ENCODE assay signal across 8 cellular contexts in the genomic region with DNA sequence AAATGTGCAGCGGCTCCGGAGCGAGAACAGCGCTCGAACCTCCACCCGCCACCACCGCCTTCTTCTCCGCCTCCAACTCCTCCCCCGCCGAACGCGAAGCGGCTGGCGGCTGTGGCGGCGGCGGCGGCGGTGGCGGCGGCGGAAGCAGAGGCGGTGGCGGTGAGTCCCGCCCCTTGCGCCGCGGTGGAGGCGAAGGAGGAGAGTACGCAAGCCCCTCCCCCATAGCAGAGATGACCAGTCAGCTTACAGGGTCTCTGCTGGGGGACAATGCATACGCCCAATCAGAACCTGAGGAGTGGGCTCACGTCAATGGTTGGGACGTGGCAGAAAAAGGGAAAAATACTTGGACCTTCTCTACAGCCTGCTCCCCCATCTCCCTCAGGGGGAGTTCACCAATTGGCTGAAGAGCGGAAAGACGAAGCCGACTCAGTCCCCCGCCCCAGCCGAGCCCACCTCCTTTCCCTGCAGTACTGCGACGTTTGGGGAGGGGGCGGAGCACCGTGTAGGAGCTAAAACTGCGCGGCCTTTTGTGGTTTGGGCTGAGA. TPM values are rescaled to one million over a fixed set of nuclear protein-coding genes. Genes with fewer than 3 reads are reported as not detected.
DNase-seq lines count a peak whose midpoint lies in the region; ATAC-seq lines count a peak whose summit lies in the region.

A gene with protein sequence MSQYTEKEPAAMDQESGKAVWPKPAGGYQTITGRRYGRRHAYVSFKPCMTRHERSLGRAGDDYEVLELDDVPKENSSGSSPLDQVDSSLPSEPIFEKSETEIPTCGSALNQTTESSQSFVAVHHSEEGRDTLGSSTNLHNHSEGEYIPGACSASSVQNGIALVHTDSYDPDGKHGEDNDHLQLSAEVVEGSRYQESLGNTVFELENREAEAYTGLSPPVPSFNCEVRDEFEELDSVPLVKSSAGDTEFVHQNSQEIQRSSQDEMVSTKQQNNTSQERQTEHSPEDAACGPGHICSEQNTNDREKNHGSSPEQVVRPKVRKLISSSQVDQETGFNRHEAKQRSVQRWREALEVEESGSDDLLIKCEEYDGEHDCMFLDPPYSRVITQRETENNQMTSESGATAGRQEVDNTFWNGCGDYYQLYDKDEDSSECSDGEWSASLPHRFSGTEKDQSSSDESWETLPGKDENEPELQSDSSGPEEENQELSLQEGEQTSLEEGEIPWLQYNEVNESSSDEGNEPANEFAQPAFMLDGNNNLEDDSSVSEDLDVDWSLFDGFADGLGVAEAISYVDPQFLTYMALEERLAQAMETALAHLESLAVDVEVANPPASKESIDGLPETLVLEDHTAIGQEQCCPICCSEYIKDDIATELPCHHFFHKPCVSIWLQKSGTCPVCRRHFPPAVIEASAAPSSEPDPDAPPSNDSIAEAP (minus strand): TSS at position 131 of the 545 bp plus-strand sequence. CDS start 26,541 bp downstream, outside the sequence.

- ATAC-seq in HG02623 (IDR thresholded peaks at IDR 0.05; ENCODE audit: unreplicated experiment), result peak; percentile 86

- peak within 1 kb of the TSS; percentile 76 for H3K4me3 ChIP-seq in GM08714 (ENCODE audit: low read length)

- H3K4me1 Mint-ChIP-seq in activated naive CD8-positive, alpha-beta T cell (ENCODE audit: low read depth), result peaks cover 54% of the 10 kb centered on the region

- peak; percentile 94 for DNase-seq in NCI-H1105 (lab: John Stamatoyannopoulos, UW)
- DNase-seq in SKM-1 treated with dmso at 0.1 percent for 144 hours (lab: John Stamatoyannopoulos, UW; ENCODE audit: unreplicated experiment), result peak; percentile 99
- peak; percentile 99 for DNase-seq in glomerular endothelial cell (ENCODE audit: extremely low read depth, low read depth, low spot score)
- DNase-seq in occipital lobe (lab: John Stamatoyannopoulos, UW), result peak; percentile 99

- no peaks in the 10 kb centered on the region for H3K27me3 Mint-ChIP-seq in activated naive CD8-positive, alpha-beta T cell

- peaks cover 9% of the 10 kb centered on the region for H3K9me3 Mint-ChIP-seq in activated naive CD8-positive, alpha-beta T cell (ENCODE audit: low read depth)

- peaks cover 6% of the 10 kb centered on the region for H3K36me3 Mint-ChIP-seq in activated naive CD8-positive, alpha-beta T cell

- H3K27ac Mint-ChIP-seq in activated naive CD8-positive, alpha-beta T cell, result peak within 1 kb of the TSS; percentile 97

- peak within 1 kb of the TSS; percentile 99 for H3K27ac ChIP-seq in temporal lobe (ENCODE audit: low read depth, low read length)

- H3K4me3 Mint-ChIP-seq in activated naive CD8-positive, alpha-beta T cell, result peak within 1 kb of the TSS; percentile 92

RNA-seq across cellular contexts. Expression of the gene that starts here (rescaled TPM):
- total RNA-seq in glomerular endothelial cell (60.8 and 74.6 TPM in 2 replicates), occipital lobe (299 TPM), temporal lobe (257 TPM)

Comparison
In these comparisons a context has a peak if more than half of its experiments do, and no peak if none do; other contexts are left out.
1. Peak in every context shown above with its lines: DNase-seq, ATAC-seq, H3K4me3 ChIP-seq and H3K27ac ChIP-seq.